Comparison of ENCODE assay signal across 9 cellular contexts in the genomic region with DNA sequence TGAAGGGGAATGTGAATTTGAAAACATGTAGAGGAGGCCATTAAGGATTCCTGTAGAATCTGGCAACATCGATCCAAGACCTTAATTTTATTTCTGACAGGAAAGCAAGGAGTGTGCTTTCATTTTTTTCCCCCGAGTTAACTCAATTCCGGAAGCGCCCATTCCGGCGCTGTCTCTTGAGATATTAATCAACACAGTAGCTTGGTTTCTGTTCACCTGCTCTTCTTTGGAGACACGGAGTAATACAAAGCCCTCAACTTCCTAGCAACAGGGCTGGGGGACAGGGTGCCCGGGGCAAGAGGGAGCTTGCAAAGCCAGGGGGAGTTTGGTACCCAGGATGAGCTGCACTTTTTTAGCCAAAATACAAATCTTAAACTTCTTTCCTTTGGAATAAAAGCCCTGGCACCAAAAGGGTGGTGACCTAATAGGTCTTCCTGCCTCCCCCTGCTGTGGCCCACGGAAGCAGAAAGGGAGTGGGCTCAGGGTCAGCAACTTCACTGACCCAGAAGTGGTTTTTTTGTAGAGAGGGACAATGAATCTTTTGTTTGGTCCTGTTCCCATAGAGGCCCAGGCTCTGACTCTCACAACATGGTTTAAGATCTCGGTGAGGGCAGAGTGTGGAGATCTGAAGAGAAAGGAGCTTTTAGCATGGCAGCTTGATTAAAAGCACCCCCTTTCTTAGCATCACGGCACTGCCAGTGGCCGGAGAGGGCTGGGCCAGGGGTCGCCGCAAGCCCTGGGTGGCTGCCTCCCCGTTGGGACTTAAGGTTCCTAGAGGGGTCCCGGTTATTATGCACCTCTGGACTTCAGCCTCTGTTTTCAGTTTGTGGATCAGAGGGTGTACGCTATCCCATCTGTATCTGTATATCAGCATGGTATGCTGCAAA.
A peak's percentile ranks its signal among the peaks of the same experiment; 100 is the strongest.
DNase-seq lines count a peak whose midpoint lies in the region; ATAC-seq and TF ChIP-seq lines count a peak whose summit lies in the region.
"Had no signal": no experiment of that assay in that cellular context is flagged by ENCODE, and none has a peak within 500 bp of the region (broad histone marks: within the 10 kb centered on the region; RNA-seq: fewer than 3 reads in every experiment).

No MANE protein-coding gene starts in this region.

- ATAC-seq in GM18505 (IDR thresholded peaks at IDR 0.05; ENCODE audit: unreplicated experiment) (peak; percentile 49), HG03342 (IDR thresholded peaks at IDR 0.05; ENCODE audit: unreplicated experiment) (no peak), GM21390 (IDR thresholded peaks at IDR 0.05; ENCODE audit: unreplicated experiment) (no peak)

- DNase-seq in NCI-H146 (lab: John Stamatoyannopoulos, UW) (peak; percentile 66), neural crest cell (ENCODE audit: low read depth, low spot score) (peak; percentile 58), NCI-H446 (lab: John Stamatoyannopoulos, UW) (no peak)
- DNase-seq: cortex of kidney, NCI-H524 had no signal

- H3K4me3 Mint-ChIP-seq in neural crest cell = peak overlapping the region; percentile 75

- TF ChIP-seq CTCF in neural crest cell (conservative IDR thresholded peaks at IDR 0.05) = no peak

- no peaks in the 10 kb centered on the region for H3K36me3 Mint-ChIP-seq in neural crest cell (ENCODE audit: low read depth)

- no peak for TF ChIP-seq POLR2A in GM18505 (IDR thresholded peaks at IDR 0.05; ENCODE audit: borderline replicate concordance, extremely low read depth, insufficient read depth, insufficient read length)

- peak overlapping the region; percentile 88 for H3K27ac ChIP-seq in cingulate gyrus (ENCODE audit: low read depth, low read length)

- H3K9me3 Mint-ChIP-seq in neural crest cell = no peaks in the 10 kb centered on the region

- no peaks in the 10 kb centered on the region for H3K27me3 Mint-ChIP-seq in neural crest cell (ENCODE audit: low read depth)

- H3K27ac Mint-ChIP-seq in neural crest cell (ENCODE audit: unreplicated experiment) = peak overlapping the region; percentile 96

- H3K4me1 Mint-ChIP-seq in neural crest cell = peaks cover 86% of the 10 kb centered on the region

Comparison
In these comparisons a context has a peak if more than half of its experiments do, and no peak if none do; other contexts are left out.
1. DNase-seq: peak in NCI-H146 (single experiment) and neural crest cell (single experiment); none in NCI-H446 (0 of 2).